In the genomic region with DNA sequence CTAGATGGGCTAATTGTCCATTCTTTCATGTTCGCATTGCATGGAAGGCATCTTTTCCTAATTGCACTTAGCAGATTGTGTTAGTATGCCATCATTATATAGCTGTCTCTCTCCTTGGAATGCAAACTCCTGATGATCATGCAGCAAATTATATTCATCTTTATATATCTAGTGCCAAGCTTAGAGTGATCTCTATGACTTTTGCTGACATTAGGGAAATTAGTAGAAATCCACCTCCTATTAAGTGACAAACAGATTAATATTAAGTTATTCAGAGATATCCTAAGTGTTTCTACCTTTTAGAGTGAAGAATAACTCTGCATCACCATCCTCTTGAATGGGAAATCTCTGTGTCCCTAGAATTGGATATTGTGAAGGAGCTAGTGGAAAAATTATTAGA, we compare ENCODE assay signal across 20 cellular contexts.
"Had no signal": no experiment of that assay in that cellular context is flagged by ENCODE, and none has a peak within 500 bp of the region (broad histone marks: within the 10 kb centered on the region; RNA-seq: fewer than 3 reads in every experiment).

No MANE protein-coding gene starts in this region.

- H3K9ac ChIP-seq: KMS-11, SK-N-SH had no signal

- H3K4me3 ChIP-seq: MG63, Peyer's patch, SJSA1 had no signal

- H3K4me2 ChIP-seq: KMS-11, SK-N-SH had no signal

- H3K27ac ChIP-seq: KMS-11, Peyer's patch, SJSA1 had no signal

- H3K4me1 ChIP-seq: Peyer's patch, SJSA1 had no signal

- DNase-seq: Kasumi-1, MG63, NCI-H1048, NCI-H1105 treated with DMSO at 0.1 percent for 48 hours, NCI-H1436, NCI-H1694, NCI-H2081 treated with DMSO at 0.1 percent for 48 hours, NCI-H2107, NCI-H2171, NCI-H226, NCI-H446 treated with DMSO at 0.1 percent for 48 hours, NCI-H524, OCI-M1, Peyer's patch, Right ventricle myocardium superior, RPMI8226, SK-N-SH, SW 1271 had no signal

- H3K36me3 ChIP-seq: MG63, Peyer's patch, SJSA1 had no signal

- H3K9me2 ChIP-seq: SK-N-SH had no signal

- H3K9me3 ChIP-seq: MG63, Peyer's patch, SJSA1, SK-N-SH had no signal

- H3K27me3 ChIP-seq: MG63, Peyer's patch, SJSA1 had no signal
